Comparison of ENCODE assay signal across 1 cellular context in the genomic region with DNA sequence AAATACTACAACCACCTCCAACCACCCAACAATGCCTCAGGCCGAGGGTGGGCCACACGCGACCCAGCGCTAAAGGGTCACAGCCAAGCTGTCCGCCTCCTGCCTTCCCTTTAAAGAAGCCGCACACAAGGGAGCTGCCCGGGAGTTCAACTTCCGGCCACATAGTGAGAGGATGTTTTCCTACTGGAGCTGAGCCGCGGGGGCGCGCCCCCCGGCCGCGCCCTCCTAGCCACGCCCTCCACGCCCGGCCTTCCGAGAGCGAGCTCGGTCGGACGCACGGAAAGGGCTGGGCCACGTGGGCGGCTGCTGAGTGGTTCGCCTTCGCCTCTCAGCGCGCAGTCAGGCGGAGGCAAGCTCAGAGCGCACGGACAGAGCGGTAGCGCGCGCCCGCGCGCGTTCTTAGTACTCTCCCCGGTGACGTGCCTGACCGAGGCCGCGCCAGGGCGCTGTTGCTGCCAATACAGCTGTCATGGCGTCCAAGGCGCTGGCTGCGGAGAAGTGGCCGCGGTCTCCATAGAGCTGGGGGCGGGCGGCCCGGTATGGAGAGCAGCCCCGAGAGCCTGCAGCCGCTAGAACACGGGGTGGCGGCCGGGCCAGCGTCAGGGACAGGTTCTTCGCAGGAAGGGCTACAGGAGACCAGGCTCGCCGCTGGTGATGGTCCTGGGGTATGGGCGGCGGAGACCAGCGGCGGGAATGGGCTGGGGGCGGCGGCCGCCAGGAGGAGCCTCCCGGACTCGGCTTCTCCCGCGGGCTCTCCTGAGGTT.
TF ChIP-seq lines count a peak whose summit lies in the region.

A gene with protein sequence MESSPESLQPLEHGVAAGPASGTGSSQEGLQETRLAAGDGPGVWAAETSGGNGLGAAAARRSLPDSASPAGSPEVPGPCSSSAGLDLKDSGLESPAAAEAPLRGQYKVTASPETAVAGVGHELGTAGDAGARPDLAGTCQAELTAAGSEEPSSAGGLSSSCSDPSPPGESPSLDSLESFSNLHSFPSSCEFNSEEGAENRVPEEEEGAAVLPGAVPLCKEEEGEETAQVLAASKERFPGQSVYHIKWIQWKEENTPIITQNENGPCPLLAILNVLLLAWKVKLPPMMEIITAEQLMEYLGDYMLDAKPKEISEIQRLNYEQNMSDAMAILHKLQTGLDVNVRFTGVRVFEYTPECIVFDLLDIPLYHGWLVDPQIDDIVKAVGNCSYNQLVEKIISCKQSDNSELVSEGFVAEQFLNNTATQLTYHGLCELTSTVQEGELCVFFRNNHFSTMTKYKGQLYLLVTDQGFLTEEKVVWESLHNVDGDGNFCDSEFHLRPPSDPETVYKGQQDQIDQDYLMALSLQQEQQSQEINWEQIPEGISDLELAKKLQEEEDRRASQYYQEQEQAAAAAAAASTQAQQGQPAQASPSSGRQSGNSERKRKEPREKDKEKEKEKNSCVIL (plus strand): TSS at position 446 of the 764 bp plus-strand sequence. CDS start 94 bp downstream, at position 540.

TF ChIP-seq in HepG2, 621 proteins besides CTCF, POLR2A, EP300 and RAD21 (continued from another document and continues in another):
- TF ChIP-seq, protein P1, sequence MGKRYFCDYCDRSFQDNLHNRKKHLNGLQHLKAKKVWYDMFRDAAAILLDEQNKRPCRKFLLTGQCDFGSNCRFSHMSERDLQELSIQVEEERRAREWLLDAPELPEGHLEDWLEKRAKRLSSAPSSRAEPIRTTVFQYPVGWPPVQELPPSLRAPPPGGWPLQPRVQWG (CRISPR knock-in tag; IDR thresholded peaks at IDR 0.05; ENCODE audit: borderline replicate concordance, low read depth), result no peak
- TF ChIP-seq MAZ (IDR thresholded peaks at IDR 0.05; ENCODE audit: borderline replicate concordance, low read depth, low read length) (0 out of 2 replicates have a peak, but pooled peaks have one; percentile 37), MAZ (CRISPR knock-in tag; IDR thresholded peaks at IDR 0.05; ENCODE audit: low read depth) (peak; percentile 58), ZNF431 (CRISPR knock-in tag; IDR thresholded peaks at IDR 0.05; ENCODE audit: borderline replicate concordance, low read depth) (no peak), KLF9 (CRISPR knock-in tag; IDR thresholded peaks at IDR 0.05; ENCODE audit: low read depth) (peak; percentile 91), KLF15 (CRISPR knock-in tag; IDR thresholded peaks at IDR 0.05; ENCODE audit: borderline replicate concordance) (no peak; the same call in 1 of the 2 replicates), ESRRA (CRISPR knock-in tag; IDR thresholded peaks at IDR 0.05; ENCODE audit: low read depth) (peak; percentile 59), ZNF33A (CRISPR knock-in tag; IDR thresholded peaks at IDR 0.05; ENCODE audit: borderline replicate concordance) (no peak; the same call in 1 of the 2 replicates), TARDBP (CRISPR knock-in tag; IDR thresholded peaks at IDR 0.05) (peak; percentile 77; the same call in 1 of the 2 replicates), ZNF101 (CRISPR knock-in tag; IDR thresholded peaks at IDR 0.05; ENCODE audit: borderline replicate concordance, low read depth) (peak; percentile 53; the same call in 1 of the 2 replicates), ZNF44 (CRISPR knock-in tag; IDR thresholded peaks at IDR 0.05) (peak; percentile 36; the same call in 1 of the 2 replicates), SATB2 (CRISPR knock-in tag; IDR thresholded peaks at IDR 0.05) (no peak; the same call in 1 of the 2 replicates), RXRA (CRISPR knock-in tag; IDR thresholded peaks at IDR 0.05) (peak; percentile 95), ZNF616 (CRISPR knock-in tag; IDR thresholded peaks at IDR 0.05; ENCODE audit: low read depth) (0 out of 2 replicates have a peak, but pooled peaks have one; percentile 43), ZNF775 (CRISPR knock-in tag; IDR thresholded peaks at IDR 0.05; ENCODE audit: borderline replicate concordance) (no peak)
- TF ChIP-seq, protein P2, sequence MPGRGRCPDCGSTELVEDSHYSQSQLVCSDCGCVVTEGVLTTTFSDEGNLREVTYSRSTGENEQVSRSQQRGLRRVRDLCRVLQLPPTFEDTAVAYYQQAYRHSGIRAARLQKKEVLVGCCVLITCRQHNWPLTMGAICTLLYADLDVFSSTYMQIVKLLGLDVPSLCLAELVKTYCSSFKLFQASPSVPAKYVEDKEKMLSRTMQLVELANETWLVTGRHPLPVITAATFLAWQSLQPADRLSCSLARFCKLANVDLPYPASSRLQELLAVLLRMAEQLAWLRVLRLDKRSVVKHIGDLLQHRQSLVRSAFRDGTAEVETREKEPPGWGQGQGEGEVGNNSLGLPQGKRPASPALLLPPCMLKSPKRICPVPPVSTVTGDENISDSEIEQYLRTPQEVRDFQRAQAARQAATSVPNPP (CRISPR knock-in tag; IDR thresholded peaks at IDR 0.05), result 0 out of 2 replicates have a peak, but pooled peaks have one; percentile 30
- TF ChIP-seq, protein P3, sequence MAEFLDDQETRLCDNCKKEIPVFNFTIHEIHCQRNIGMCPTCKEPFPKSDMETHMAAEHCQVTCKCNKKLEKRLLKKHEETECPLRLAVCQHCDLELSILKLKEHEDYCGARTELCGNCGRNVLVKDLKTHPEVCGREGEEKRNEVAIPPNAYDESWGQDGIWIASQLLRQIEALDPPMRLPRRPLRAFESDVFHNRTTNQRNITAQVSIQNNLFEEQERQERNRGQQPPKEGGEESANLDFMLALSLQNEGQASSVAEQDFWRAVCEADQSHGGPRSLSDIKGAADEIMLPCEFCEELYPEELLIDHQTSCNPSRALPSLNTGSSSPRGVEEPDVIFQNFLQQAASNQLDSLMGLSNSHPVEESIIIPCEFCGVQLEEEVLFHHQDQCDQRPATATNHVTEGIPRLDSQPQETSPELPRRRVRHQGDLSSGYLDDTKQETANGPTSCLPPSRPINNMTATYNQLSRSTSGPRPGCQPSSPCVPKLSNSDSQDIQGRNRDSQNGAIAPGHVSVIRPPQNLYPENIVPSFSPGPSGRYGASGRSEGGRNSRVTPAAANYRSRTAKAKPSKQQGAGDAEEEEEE (CRISPR knock-in tag; IDR thresholded peaks at IDR 0.05; ENCODE audit: borderline replicate concordance), result no peak
- TF ChIP-seq, protein P4, sequence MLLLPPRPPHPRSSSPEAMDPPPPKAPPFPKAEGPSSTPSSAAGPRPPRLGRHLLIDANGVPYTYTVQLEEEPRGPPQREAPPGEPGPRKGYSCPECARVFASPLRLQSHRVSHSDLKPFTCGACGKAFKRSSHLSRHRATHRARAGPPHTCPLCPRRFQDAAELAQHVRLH (CRISPR knock-in tag; IDR thresholded peaks at IDR 0.05; ENCODE audit: borderline replicate concordance, low read depth), result no peak; the same call in 1 of the 2 replicates
- TF ChIP-seq, protein P5, sequence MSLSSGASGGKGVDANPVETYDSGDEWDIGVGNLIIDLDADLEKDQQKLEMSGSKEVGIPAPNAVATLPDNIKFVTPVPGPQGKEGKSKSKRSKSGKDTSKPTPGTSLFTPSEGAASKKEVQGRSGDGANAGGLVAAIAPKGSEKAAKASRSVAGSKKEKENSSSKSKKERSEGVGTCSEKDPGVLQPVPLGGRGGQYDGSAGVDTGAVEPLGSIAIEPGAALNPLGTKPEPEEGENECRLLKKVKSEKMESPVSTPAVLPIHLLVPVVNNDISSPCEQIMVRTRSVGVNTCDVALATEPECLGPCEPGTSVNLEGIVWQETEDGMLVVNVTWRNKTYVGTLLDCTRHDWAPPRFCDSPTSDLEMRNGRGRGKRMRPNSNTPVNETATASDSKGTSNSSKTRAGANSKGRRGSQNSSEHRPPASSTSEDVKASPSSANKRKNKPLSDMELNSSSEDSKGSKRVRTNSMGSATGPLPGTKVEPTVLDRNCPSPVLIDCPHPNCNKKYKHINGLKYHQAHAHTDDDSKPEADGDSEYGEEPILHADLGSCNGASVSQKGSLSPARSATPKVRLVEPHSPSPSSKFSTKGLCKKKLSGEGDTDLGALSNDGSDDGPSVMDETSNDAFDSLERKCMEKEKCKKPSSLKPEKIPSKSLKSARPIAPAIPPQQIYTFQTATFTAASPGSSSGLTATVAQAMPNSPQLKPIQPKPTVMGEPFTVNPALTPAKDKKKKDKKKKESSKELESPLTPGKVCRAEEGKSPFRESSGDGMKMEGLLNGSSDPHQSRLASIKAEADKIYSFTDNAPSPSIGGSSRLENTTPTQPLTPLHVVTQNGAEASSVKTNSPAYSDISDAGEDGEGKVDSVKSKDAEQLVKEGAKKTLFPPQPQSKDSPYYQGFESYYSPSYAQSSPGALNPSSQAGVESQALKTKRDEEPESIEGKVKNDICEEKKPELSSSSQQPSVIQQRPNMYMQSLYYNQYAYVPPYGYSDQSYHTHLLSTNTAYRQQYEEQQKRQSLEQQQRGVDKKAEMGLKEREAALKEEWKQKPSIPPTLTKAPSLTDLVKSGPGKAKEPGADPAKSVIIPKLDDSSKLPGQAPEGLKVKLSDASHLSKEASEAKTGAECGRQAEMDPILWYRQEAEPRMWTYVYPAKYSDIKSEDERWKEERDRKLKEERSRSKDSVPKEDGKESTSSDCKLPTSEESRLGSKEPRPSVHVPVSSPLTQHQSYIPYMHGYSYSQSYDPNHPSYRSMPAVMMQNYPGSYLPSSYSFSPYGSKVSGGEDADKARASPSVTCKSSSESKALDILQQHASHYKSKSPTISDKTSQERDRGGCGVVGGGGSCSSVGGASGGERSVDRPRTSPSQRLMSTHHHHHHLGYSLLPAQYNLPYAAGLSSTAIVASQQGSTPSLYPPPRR (CRISPR knock-in tag; IDR thresholded peaks at IDR 0.05; ENCODE audit: borderline replicate concordance), result peak; percentile 51; the same call in 1 of the 2 replicates
- TF ChIP-seq, protein P6, sequence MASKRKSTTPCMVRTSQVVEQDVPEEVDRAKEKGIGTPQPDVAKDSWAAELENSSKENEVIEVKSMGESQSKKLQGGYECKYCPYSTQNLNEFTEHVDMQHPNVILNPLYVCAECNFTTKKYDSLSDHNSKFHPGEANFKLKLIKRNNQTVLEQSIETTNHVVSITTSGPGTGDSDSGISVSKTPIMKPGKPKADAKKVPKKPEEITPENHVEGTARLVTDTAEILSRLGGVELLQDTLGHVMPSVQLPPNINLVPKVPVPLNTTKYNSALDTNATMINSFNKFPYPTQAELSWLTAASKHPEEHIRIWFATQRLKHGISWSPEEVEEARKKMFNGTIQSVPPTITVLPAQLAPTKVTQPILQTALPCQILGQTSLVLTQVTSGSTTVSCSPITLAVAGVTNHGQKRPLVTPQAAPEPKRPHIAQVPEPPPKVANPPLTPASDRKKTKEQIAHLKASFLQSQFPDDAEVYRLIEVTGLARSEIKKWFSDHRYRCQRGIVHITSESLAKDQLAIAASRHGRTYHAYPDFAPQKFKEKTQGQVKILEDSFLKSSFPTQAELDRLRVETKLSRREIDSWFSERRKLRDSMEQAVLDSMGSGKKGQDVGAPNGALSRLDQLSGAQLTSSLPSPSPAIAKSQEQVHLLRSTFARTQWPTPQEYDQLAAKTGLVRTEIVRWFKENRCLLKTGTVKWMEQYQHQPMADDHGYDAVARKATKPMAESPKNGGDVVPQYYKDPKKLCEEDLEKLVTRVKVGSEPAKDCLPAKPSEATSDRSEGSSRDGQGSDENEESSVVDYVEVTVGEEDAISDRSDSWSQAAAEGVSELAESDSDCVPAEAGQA (IDR thresholded peaks at IDR 0.05; ENCODE audit: low read depth), result peak; percentile 43
- TF ChIP-seq, protein P6 (CRISPR knock-in tag; IDR thresholded peaks at IDR 0.05; ENCODE audit: borderline replicate concordance), result no peak
- TF ChIP-seq, protein P7, sequence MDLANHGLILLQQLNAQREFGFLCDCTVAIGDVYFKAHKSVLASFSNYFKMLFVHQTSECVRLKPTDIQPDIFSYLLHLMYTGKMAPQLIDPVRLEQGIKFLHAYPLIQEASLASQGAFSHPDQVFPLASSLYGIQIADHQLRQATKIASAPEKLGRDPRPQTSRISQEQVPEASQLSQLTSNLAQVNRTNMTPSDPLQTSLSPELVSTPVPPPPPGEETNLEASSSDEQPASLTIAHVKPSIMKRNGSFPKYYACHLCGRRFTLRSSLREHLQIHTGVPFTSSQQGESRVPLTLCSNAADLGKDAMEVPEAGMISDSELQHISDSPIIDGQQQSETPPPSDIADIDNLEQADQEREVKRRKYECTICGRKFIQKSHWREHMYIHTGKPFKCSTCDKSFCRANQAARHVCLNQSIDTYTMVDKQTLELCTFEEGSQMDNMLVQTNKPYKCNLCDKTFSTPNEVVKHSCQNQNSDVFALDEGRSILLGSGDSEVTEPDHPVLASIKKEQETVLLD (CRISPR knock-in tag; IDR thresholded peaks at IDR 0.05; ENCODE audit: low read depth), result peak; percentile 28; the same call in 1 of the 2 replicates
- TF ChIP-seq, protein P8, sequence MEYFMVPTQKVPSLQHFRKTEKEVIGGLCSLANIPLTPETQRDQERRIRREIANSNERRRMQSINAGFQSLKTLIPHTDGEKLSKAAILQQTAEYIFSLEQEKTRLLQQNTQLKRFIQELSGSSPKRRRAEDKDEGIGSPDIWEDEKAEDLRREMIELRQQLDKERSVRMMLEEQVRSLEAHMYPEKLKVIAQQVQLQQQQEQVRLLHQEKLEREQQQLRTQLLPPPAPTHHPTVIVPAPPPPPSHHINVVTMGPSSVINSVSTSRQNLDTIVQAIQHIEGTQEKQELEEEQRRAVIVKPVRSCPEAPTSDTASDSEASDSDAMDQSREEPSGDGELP (IDR thresholded peaks at IDR 0.05; ENCODE audit: borderline replicate concordance, low read depth), result peak; percentile 52; the same call in 1 of the 2 replicates
- TF ChIP-seq, protein P9, sequence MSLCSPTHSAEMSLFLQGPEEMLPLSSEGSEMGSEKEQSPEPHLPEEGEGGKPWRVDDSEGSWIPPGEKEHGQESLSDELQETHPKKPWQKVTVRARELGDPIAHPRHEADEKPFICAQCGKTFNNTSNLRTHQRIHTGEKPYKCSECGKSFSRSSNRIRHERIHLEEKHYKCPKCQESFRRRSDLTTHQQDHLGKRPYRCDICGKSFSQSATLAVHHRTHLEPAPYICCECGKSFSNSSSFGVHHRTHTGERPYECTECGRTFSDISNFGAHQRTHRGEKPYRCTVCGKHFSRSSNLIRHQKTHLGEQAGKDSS (CRISPR knock-in tag; IDR thresholded peaks at IDR 0.05; ENCODE audit: borderline replicate concordance, low read depth), result peak; percentile 77; the same call in 1 of the 2 replicates
- TF ChIP-seq, protein P10, sequence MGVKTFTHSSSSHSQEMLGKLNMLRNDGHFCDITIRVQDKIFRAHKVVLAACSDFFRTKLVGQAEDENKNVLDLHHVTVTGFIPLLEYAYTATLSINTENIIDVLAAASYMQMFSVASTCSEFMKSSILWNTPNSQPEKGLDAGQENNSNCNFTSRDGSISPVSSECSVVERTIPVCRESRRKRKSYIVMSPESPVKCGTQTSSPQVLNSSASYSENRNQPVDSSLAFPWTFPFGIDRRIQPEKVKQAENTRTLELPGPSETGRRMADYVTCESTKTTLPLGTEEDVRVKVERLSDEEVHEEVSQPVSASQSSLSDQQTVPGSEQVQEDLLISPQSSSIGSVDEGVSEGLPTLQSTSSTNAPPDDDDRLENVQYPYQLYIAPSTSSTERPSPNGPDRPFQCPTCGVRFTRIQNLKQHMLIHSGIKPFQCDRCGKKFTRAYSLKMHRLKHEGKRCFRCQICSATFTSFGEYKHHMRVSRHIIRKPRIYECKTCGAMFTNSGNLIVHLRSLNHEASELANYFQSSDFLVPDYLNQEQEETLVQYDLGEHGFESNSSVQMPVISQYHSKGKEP (CRISPR knock-in tag; IDR thresholded peaks at IDR 0.05), result no peak
